Comparison of ENCODE assay signal across 8 cellular contexts in genomic region chr5:56588636-56589485, GRCh38.
A peak's percentile ranks its signal among the peaks of the same experiment; 100 is the strongest.
DNase-seq lines count a peak whose midpoint lies in the region; ATAC-seq and TF ChIP-seq lines count a peak whose summit lies in the region.

No MANE protein-coding gene starts in this region.

- POLR2A ChIA-PET in activated naive CD8-positive, alpha-beta T cell treated with anti-CD3 and anti-CD28 coated beads, Interleukin-2, amount 10 ng/mL, durations not matched to agents 7 days and 5 days (lab: Charles Lee): interaction anchor here (0.6 to 1.5 kb wide), 4 partner anchors 16 to 147 kb away, joined by 3 to 6 read pairs (median 4); no protein-coding TSS in a partner anchor
- POLR2A ChIA-PET in A673 (lab: Charles Lee; ENCODE audit: low non-redundant PET): no interaction called here

- ATAC-seq in GM18868 (IDR thresholded peaks at IDR 0.05; ENCODE audit: unreplicated experiment) (peak; percentile 97), HG02610 (IDR thresholded peaks at IDR 0.05; ENCODE audit: unreplicated experiment) (peak; percentile 98), omental fat pad (ENCODE audit: low FRiP score) (no peak)
- ATAC-seq in activated naive CD8-positive, alpha-beta T cell treated with anti-CD3 and anti-CD28 coated beads, Interleukin-2, amount 10 ng/mL, durations not matched to agents 7 days and 5 days (ENCODE audit: low read depth): peak; percentile 89

- peak overlapping the region; percentile 47 for H3K4me3 Mint-ChIP-seq in activated naive CD8-positive, alpha-beta T cell treated with anti-CD3 and anti-CD28 coated beads, Interleukin-2, amount 10 ng/mL, durations not matched to agents 7 days and 5 days
- no peak overlapping the region for H3K4me3 Mint-ChIP-seq in osteocyte (ENCODE audit: unreplicated experiment)

- H3K27me3 ChIP-seq in A673 (replicated peaks; ENCODE audit: insufficient read depth, low read depth, low read length, poor library complexity): peaks cover 18% of the 10 kb centered on the region

- peaks cover 1% of the 10 kb centered on the region for H3K36me3 Mint-ChIP-seq in activated naive CD8-positive, alpha-beta T cell treated with anti-CD3 and anti-CD28 coated beads, Interleukin-2, amount 10 ng/mL, durations not matched to agents 7 days and 5 days
- H3K36me3 Mint-ChIP-seq in osteocyte (ENCODE audit: unreplicated experiment): no peaks in the 10 kb centered on the region

- H3K36me3 ChIP-seq in A673 (ENCODE audit: insufficient read depth, low read length, poor library complexity, severe bottlenecking): no peaks in the 10 kb centered on the region

- CTCF ChIA-PET in A673 (lab: Charles Lee): no interaction called here

- H3K4me1 Mint-ChIP-seq in activated naive CD8-positive, alpha-beta T cell treated with anti-CD3 and anti-CD28 coated beads, Interleukin-2, amount 10 ng/mL, durations not matched to agents 7 days and 5 days: peaks cover 21% of the 10 kb centered on the region
- peaks cover 11% of the 10 kb centered on the region for H3K4me1 Mint-ChIP-seq in osteocyte (ENCODE audit: unreplicated experiment)

- H3K27ac Mint-ChIP-seq in activated naive CD8-positive, alpha-beta T cell treated with anti-CD3 and anti-CD28 coated beads, Interleukin-2, amount 10 ng/mL, durations not matched to agents 7 days and 5 days: peak overlapping the region; percentile 70
- peak overlapping the region; percentile 4 for H3K27ac Mint-ChIP-seq in osteocyte (ENCODE audit: unreplicated experiment)

- no peaks in the 10 kb centered on the region for H3K27me3 Mint-ChIP-seq in activated naive CD8-positive, alpha-beta T cell treated with anti-CD3 and anti-CD28 coated beads, Interleukin-2, amount 10 ng/mL, durations not matched to agents 7 days and 5 days
- H3K27me3 Mint-ChIP-seq in osteocyte (ENCODE audit: unreplicated experiment): no peaks in the 10 kb centered on the region

- no peaks in the 10 kb centered on the region for H3K9me3 Mint-ChIP-seq in activated naive CD8-positive, alpha-beta T cell treated with anti-CD3 and anti-CD28 coated beads, Interleukin-2, amount 10 ng/mL, durations not matched to agents 7 days and 5 days
- peaks cover 4% of the 10 kb centered on the region for H3K9me3 Mint-ChIP-seq in osteocyte (ENCODE audit: unreplicated experiment)

- intact Hi-C loops in A673 (cut with micrococcal nuclease; ENCODE audit: unreplicated experiment): no loop called here

- BruUV-seq in A673 (replicated peaks; lab: Mats Ljungman, UMichigan): no TSS peak

- H3K4me3 ChIP-seq in A673 (ENCODE audit: low read depth, low read length, poor library complexity, severe bottlenecking): no peak overlapping the region

- DNase-seq in NCI-H774 (lab: John Stamatoyannopoulos, UW) (peak; percentile 12), osteocyte (ENCODE audit: extremely low spot score, unreplicated experiment) (no peak), omental fat pad (ENCODE audit: low spot score) (no peak), iPS-NIHi7 (ENCODE audit: extremely low spot score) (no peak), A673 (ENCODE audit: low spot score) (no peak)
- peak; percentile 56 for DNase-seq in activated naive CD8-positive, alpha-beta T cell treated with anti-CD3 and anti-CD28 coated beads, Interleukin-2, amount 10 ng/mL, durations not matched to agents 7 days and 5 days

- no peaks in the 10 kb centered on the region for H3K4me1 ChIP-seq in A673 (ENCODE audit: insufficient read depth, low read length, poor library complexity, severe bottlenecking)

- H3K27ac ChIP-seq in A673 (ENCODE audit: low read depth, low read length, poor library complexity, severe bottlenecking): no peak overlapping the region

- no peak for TF ChIP-seq CTCF in osteocyte (IDR thresholded peaks at IDR 0.05)
- TF ChIP-seq CTCF in omental fat pad (IDR thresholded peaks at IDR 0.05): no peak
- TF ChIP-seq CTCF in A673 (conservative IDR thresholded peaks at IDR 0.05; ENCODE audit: low read depth, low read length): no peak

- H3K9me3 ChIP-seq in A673 (ENCODE audit: low read depth, low read length, poor library complexity, severe bottlenecking): no peaks in the 10 kb centered on the region

Comparison
In these comparisons a context has a peak if more than half of its experiments do, and no peak if none do; other contexts are left out.
1. DNase-seq: peak in NCI-H774 (single experiment) and activated naive CD8-positive, alpha-beta T cell treated with anti-CD3 and anti-CD28 coated beads, Interleukin-2, amount 10 ng/mL, durations not matched to agents 7 days and 5 days (single experiment); none in osteocyte (single experiment), omental fat pad (single experiment), iPS-NIHi7 (single experiment) and A673 (single experiment).